ENCODE assay signal across 18 cellular contexts in genomic region chr12:25940886-25941285, GRCh38. TPM values are rescaled to one million over a fixed set of nuclear protein-coding genes. Genes with fewer than 3 reads are reported as not detected.
DNase-seq lines count a peak whose midpoint lies in the region; ATAC-seq and TF ChIP-seq lines count a peak whose summit lies in the region.
"Had no signal": no experiment of that assay in that cellular context is flagged by ENCODE, and none has a peak within 500 bp of the region (broad histone marks: within the 10 kb centered on the region; RNA-seq: fewer than 3 reads in every experiment).

No MANE protein-coding gene starts in this region.

- H3K9me3 ChIP-seq in HEK293 (ENCODE audit: control insufficient read depth, insufficient read depth, low read depth, low read length) (no peaks in the 10 kb centered on the region), OCI-LY3 (ENCODE audit: insufficient read depth, low read length) (no peaks in the 10 kb centered on the region), endodermal cell (ENCODE audit: control insufficient read depth, low read length) (no peaks in the 10 kb centered on the region)
- H3K9me3 ChIP-seq: BLaER1, HAP-1 had no signal

- H3K27ac ChIP-seq in GM23338 (ENCODE audit: low read depth) (no peak overlapping the region), HEK293 (ENCODE audit: extremely low read depth, low read depth, low read length) (no peak overlapping the region), OCI-LY3 (ENCODE audit: low read length) (peak overlapping the region; percentile 11; the same call in 1 of the 2 replicates), endodermal cell (ENCODE audit: low read depth, low read length) (no peak overlapping the region)
- H3K27ac ChIP-seq: BLaER1, C4-2B had no signal

- H3K4me1 ChIP-seq in GM23338 (ENCODE audit: insufficient read depth) (peaks cover 17% of the 10 kb centered on the region), HEK293 (ENCODE audit: control insufficient read depth, insufficient read depth, low read length) (peaks cover 2% of the 10 kb centered on the region; the same call in 1 of the 2 replicates), OCI-LY3 (ENCODE audit: low read length) (peaks cover 17% of the 10 kb centered on the region), endodermal cell (ENCODE audit: control insufficient read depth, insufficient read depth, low read length) (peaks cover 8% of the 10 kb centered on the region)
- H3K4me1 ChIP-seq: HAP-1 had no signal

- H3K79me2 ChIP-seq in GM23338 (replicated peaks; ENCODE audit: insufficient read depth), result no peaks in the 10 kb centered on the region
- H3K79me2 ChIP-seq in OCI-LY3 (ENCODE audit: low read length), result no peaks in the 10 kb centered on the region

- DNase-seq in GM23338 (ENCODE audit: low spot score) (no peak), memory B cell (ENCODE audit: low spot score in 2 of 2) (no peak), AG08395 (ENCODE audit: low spot score) (no peak), H4 (ENCODE audit: low spot score) (no peak), endodermal cell (no peak)
- DNase-seq: CD4-positive, CD25-positive, alpha-beta regulatory T cell; CD8-positive, alpha-beta memory T cell; DMS 273 treated with DMSO at 0.1 percent for 48 hours; DMS79; EL; GDM1 had no signal

- H3K27me3 ChIP-seq in GM23338 (ENCODE audit: insufficient read depth) (no peaks in the 10 kb centered on the region), OCI-LY3 (ENCODE audit: low read depth, low read length) (no peaks in the 10 kb centered on the region), endodermal cell (ENCODE audit: control insufficient read depth, insufficient read depth, low read length, poor library complexity, severe bottlenecking) (no peaks in the 10 kb centered on the region)
- H3K27me3 ChIP-seq: BLaER1 had no signal

- H3K27me3 Mint-ChIP-seq in GM23338 (ENCODE audit: insufficient read depth, low read depth, poor library complexity), result no peaks in the 10 kb centered on the region
- H3K27me3 Mint-ChIP-seq in memory B cell, result peaks cover 1% of the 10 kb centered on the region
- H3K27me3 Mint-ChIP-seq in endodermal cell (ENCODE audit: insufficient read depth), result no peaks in the 10 kb centered on the region
- H3K27me3 Mint-ChIP-seq: B cell; CD4-positive, CD25-positive, alpha-beta regulatory T cell had no signal

- H3K4me3 ChIP-seq in GM23338 (no peak overlapping the region), HEK293 (ENCODE audit: low read depth, low read length) (no peak overlapping the region), OCI-LY3 (ENCODE audit: low read length) (no peak overlapping the region), endodermal cell (ENCODE audit: low read length) (no peak overlapping the region)
- H3K4me3 ChIP-seq: BLaER1, HAP-1 had no signal

- H3K9ac ChIP-seq in OCI-LY3 (ENCODE audit: low read length), result no peak overlapping the region
- H3K9ac ChIP-seq in endodermal cell (ENCODE audit: extremely low read depth, low read length, poor library complexity, severe bottlenecking), result no peak overlapping the region
- H3K9ac ChIP-seq: BLaER1 had no signal

- CTCF ChIA-PET in HEK293 (lab: Yijun Ruan, JAX), result no interaction called here

- H3K4me1 Mint-ChIP-seq in GM23338, result peaks cover 17% of the 10 kb centered on the region
- H3K4me1 Mint-ChIP-seq in memory B cell, result peaks cover 9% of the 10 kb centered on the region
- peaks cover 28% of the 10 kb centered on the region for H3K4me1 Mint-ChIP-seq in endodermal cell
- H3K4me1 Mint-ChIP-seq: CD8-positive, alpha-beta memory T cell had no signal

- TF ChIP-seq CTCF in GM23338 (conservative IDR thresholded peaks at IDR 0.05; ENCODE audit: low read depth in 2 of 2), result no peak
- no peak for TF ChIP-seq CTCF in HEK293 (tag by site-specific recombination; IDR thresholded peaks at IDR 0.05)
- no peak for TF ChIP-seq CTCF in OCI-LY3 (IDR thresholded peaks at IDR 0.05; ENCODE audit: low read depth, low read length)
- no peak for TF ChIP-seq CTCF in endodermal cell (conservative IDR thresholded peaks at IDR 0.05)

- ATAC-seq in GM23338, result no peak
- ATAC-seq in memory B cell (ENCODE audit: low read depth), result peak; percentile 43
- no peak for ATAC-seq in GM18868 (IDR thresholded peaks at IDR 0.05; ENCODE audit: unreplicated experiment)

- no peaks in the 10 kb centered on the region for H3K9me3 Mint-ChIP-seq in GM23338
- peaks cover 1% of the 10 kb centered on the region for H3K9me3 Mint-ChIP-seq in memory B cell
- no peaks in the 10 kb centered on the region for H3K9me3 Mint-ChIP-seq in endodermal cell

- H3K27ac Mint-ChIP-seq in GM23338, result no peak overlapping the region
- H3K27ac Mint-ChIP-seq in memory B cell, result no peak overlapping the region
- H3K27ac Mint-ChIP-seq in endodermal cell, result no peak overlapping the region
- H3K27ac Mint-ChIP-seq: B cell; CD4-positive, CD25-positive, alpha-beta regulatory T cell; CD8-positive, alpha-beta memory T cell had no signal

- H3K36me3 Mint-ChIP-seq in GM23338 (ENCODE audit: low read depth) (no peaks in the 10 kb centered on the region), memory B cell (no peaks in the 10 kb centered on the region), endodermal cell (ENCODE audit: low read depth) (no peaks in the 10 kb centered on the region)
- H3K36me3 Mint-ChIP-seq: CD4-positive, CD25-positive, alpha-beta regulatory T cell; CD8-positive, alpha-beta memory T cell had no signal

- H3K4me2 ChIP-seq in GM23338 (no peak overlapping the region), OCI-LY3 (ENCODE audit: low read length) (peak overlapping the region; percentile 46)
- H3K4me2 ChIP-seq: BLaER1 had no signal

- WGBS in endodermal cell (ENCODE audit: insufficient coverage in 1 of 2, insufficient read length in 1 of 2), 2 experiments, result 100% methylated on average over 1 of the region's 1 CpG

- no peaks in the 10 kb centered on the region for H3K9me2 ChIP-seq in GM23338 (ENCODE audit: insufficient read depth)

- H3K4me3 Mint-ChIP-seq in GM23338 (no peak overlapping the region), memory B cell (no peak overlapping the region), endodermal cell (no peak overlapping the region)
- H3K4me3 Mint-ChIP-seq: B cell; CD4-positive, CD25-positive, alpha-beta regulatory T cell; CD8-positive, alpha-beta memory T cell had no signal

- H3K36me3 ChIP-seq in GM23338 (ENCODE audit: insufficient read depth) (no peaks in the 10 kb centered on the region), HEK293 (ENCODE audit: control insufficient read depth in 2 of 2, insufficient read depth in 1 of 2, low read length in 2 of 2) (no peaks in the 10 kb centered on the region), OCI-LY3 (replicated peaks; ENCODE audit: low read depth, low read length) (no peaks in the 10 kb centered on the region), endodermal cell (ENCODE audit: control insufficient read depth, insufficient read depth, low read length) (no peaks in the 10 kb centered on the region)
- H3K36me3 ChIP-seq: BLaER1, HAP-1 had no signal

- no peaks in the 10 kb centered on the region for H3F3A ChIP-seq in GM23338 (replicated peaks; ENCODE audit: low read depth)

- H4K20me1 ChIP-seq in GM23338 (replicated peaks; ENCODE audit: insufficient read depth) (no peaks in the 10 kb centered on the region), OCI-LY3 (ENCODE audit: insufficient read depth, low read length) (no peaks in the 10 kb centered on the region)
- H4K20me1 ChIP-seq: BLaER1 had no signal

- H2AFZ ChIP-seq in GM23338 (0 out of 2 replicates have a peak overlapping the region, but pooled peaks have one; percentile 30), OCI-LY3 (ENCODE audit: low read depth, low read length) (peak overlapping the region; percentile 62; the same call in 1 of the 2 replicates)

- POLR2A ChIA-PET in HEK293 (lab: Yijun Ruan, JAX), result no interaction called here

TF ChIP-seq in GM23338, 12 proteins besides CTCF, POLR2A, EP300 and RAD21 (continues in another document):
- no peak for TF ChIP-seq NANOG (IDR thresholded peaks at IDR 0.05; ENCODE audit: borderline replicate concordance)
- TF ChIP-seq EZH2 (IDR thresholded peaks at IDR 0.05; ENCODE audit: low read depth, unreplicated experiment), result no peak
- TF ChIP-seq, protein P1, sequence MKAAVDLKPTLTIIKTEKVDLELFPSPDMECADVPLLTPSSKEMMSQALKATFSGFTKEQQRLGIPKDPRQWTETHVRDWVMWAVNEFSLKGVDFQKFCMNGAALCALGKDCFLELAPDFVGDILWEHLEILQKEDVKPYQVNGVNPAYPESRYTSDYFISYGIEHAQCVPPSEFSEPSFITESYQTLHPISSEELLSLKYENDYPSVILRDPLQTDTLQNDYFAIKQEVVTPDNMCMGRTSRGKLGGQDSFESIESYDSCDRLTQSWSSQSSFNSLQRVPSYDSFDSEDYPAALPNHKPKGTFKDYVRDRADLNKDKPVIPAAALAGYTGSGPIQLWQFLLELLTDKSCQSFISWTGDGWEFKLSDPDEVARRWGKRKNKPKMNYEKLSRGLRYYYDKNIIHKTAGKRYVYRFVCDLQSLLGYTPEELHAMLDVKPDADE (IDR thresholded peaks at IDR 0.05), result no peak
- TF ChIP-seq JUNB (IDR thresholded peaks at IDR 0.05; ENCODE audit: unreplicated experiment), result no peak
- no peak for TF ChIP-seq ZNF331 (CRISPR knock-in tag; IDR thresholded peaks at IDR 0.05; ENCODE audit: low read depth)
- no peak for TF ChIP-seq CREB1 (CRISPR knock-in tag; IDR thresholded peaks at IDR 0.05; ENCODE audit: low read depth)

TF ChIP-seq in HEK293, 187 proteins besides CTCF, POLR2A, EP300 and RAD21:
- TF ChIP-seq GLIS1 (tag by site-specific recombination; IDR thresholded peaks at IDR 0.05), result peak; percentile 47; the same call in 1 of the 2 replicates
- TF ChIP-seq ZNF354C (tag by site-specific recombination; IDR thresholded peaks at IDR 0.05; ENCODE audit: borderline replicate concordance, low read depth), result no peak

RNA-seq across cellular contexts. Expression of gene RASSF8, which starts 17.6 kb away (rescaled TPM):
- total RNA-seq in GM23338 (2014; rRNA removed; shearing (Covaris generic)), result 30.6 and 30.8 TPM in 2 replicates
- 11.5 and 13.4 TPM in 2 replicates for polyA plus RNA-seq in GM23338 (2016; fragmentation: Nextera tagmentation; extraction: Ambion mirVana)
- total RNA-seq in H4 (2014; rRNA removed; shearing (Covaris generic)), result 18.8 and 19.8 TPM in 2 replicates
- 100 to 1,000 TPM in 1 of 2 donors, 10 to 100 TPM in 1; 87.0 to 183 TPM for total RNA-seq in endodermal cell
- polyA plus RNA-seq in endodermal cell (2013, experiment 1 of 2), result 29.0 TPM
- polyA plus RNA-seq in endodermal cell (2013, experiment 2 of 2), result 30.8 TPM
- polyA plus RNA-seq: CD4-positive, CD25-positive, alpha-beta regulatory T cell; CD8-positive, alpha-beta memory T cell had no signal
